Comparison of ENCODE assay signal across 17 cellular contexts in genomic region chr1:186574951-186575747, GRCh38.
DNase-seq lines count a peak whose midpoint lies in the region; ATAC-seq and TF ChIP-seq lines count a peak whose summit lies in the region.
"Had no signal": no experiment of that assay in that cellular context is flagged by ENCODE, and none has a peak within 500 bp of the region (broad histone marks: within the 10 kb centered on the region; RNA-seq: fewer than 3 reads in every experiment).

No MANE protein-coding gene starts in this region.

- H3K27ac Mint-ChIP-seq in activated T-helper 17 cell treated with anti-CD3 and anti-CD28 coated beads, Interleukin-2, amount 50 U/mL, for 72 hours: no peak overlapping the region
- H3K27ac Mint-ChIP-seq: type B pancreatic cell, WTC11 had no signal

- DNase-seq in HCEC 1CT (peak; percentile 34), fibroblast of villous mesenchyme (ENCODE audit: low read depth) (peak; percentile 80), left ventricle myocardium inferior (no peak)
- DNase-seq: activated naive CD4-positive, alpha-beta T cell treated with anti-CD3 and anti-CD28 coated beads, Interleukin-2, amount 50 U/mL, for 16 hours; DMS53; erythroblast; midbrain; NCI-H2081 treated with DMSO at 0.1 percent for 48 hours had no signal

- H3K4me1 ChIP-seq in ACC112 (ENCODE audit: control insufficient read depth, insufficient read depth, low read length, unreplicated experiment) (peaks cover 16% of the 10 kb centered on the region), left ventricle myocardium inferior (no peaks in the 10 kb centered on the region)
- H3K4me1 ChIP-seq: parathyroid adenoma had no signal

- H3K79me2 ChIP-seq in ACC112 (ENCODE audit: control insufficient read depth, insufficient read depth, low read length, unreplicated experiment): no peaks in the 10 kb centered on the region
- H3K79me2 ChIP-seq: parathyroid adenoma had no signal

- no peaks in the 10 kb centered on the region for H3K9me3 ChIP-seq in left ventricle myocardium inferior (replicated peaks)

- no peak overlapping the region for H3K4me3 ChIP-seq in ACC112 (ENCODE audit: low read depth, low read length)
- no peak overlapping the region for H3K4me3 ChIP-seq in fibroblast of villous mesenchyme (ENCODE audit: low read depth, low read length)
- H3K4me3 ChIP-seq in left ventricle myocardium inferior: no peak overlapping the region
- H3K4me3 ChIP-seq: GM12878 had no signal

- intact Hi-C loops in left ventricle myocardium inferior (cut with micrococcal nuclease): no loop called here

- H3K4me3 Mint-ChIP-seq in activated T-helper 17 cell treated with anti-CD3 and anti-CD28 coated beads, Interleukin-2, amount 50 U/mL, for 72 hours: no peak overlapping the region
- H3K4me3 Mint-ChIP-seq: type B pancreatic cell, WTC11 had no signal

- TF ChIP-seq CTCF in fibroblast of villous mesenchyme (IDR thresholded peaks at IDR 0.05; ENCODE audit: insufficient read depth, low read depth, low read length): no peak
- no peak for TF ChIP-seq CTCF in left ventricle myocardium inferior (IDR thresholded peaks at IDR 0.05; ENCODE audit: borderline replicate concordance)

- no peaks in the 10 kb centered on the region for H3K27me3 ChIP-seq in ACC112 (ENCODE audit: insufficient read depth, low read length)
- H3K27me3 ChIP-seq in left ventricle myocardium inferior (ENCODE audit: low read depth): no peaks in the 10 kb centered on the region

- ATAC-seq in SK-N-SH treated with all-trans-retinoic acid at 6 μM for 48 hours: peak; percentile 67
- ATAC-seq in activated T-helper 17 cell treated with anti-CD3 and anti-CD28 coated beads, Interleukin-2, amount 50 U/mL, for 72 hours (replicated peaks): no peak
- ATAC-seq in GM19035 (IDR thresholded peaks at IDR 0.05; ENCODE audit: unreplicated experiment): no peak
- ATAC-seq in HG03280 (IDR thresholded peaks at IDR 0.05; ENCODE audit: unreplicated experiment): no peak
- ATAC-seq: GM12878, WTC11 had no signal

- H3K27ac ChIP-seq in ACC112 (ENCODE audit: low read depth, low read length) (peak overlapping the region; percentile 53), left ventricle myocardium inferior (replicated peaks) (no peak overlapping the region)
- H3K27ac ChIP-seq: parathyroid adenoma had no signal

- H3K36me3 Mint-ChIP-seq in activated T-helper 17 cell treated with anti-CD3 and anti-CD28 coated beads, Interleukin-2, amount 50 U/mL, for 72 hours (ENCODE audit: low read depth): no peaks in the 10 kb centered on the region
- H3K36me3 Mint-ChIP-seq: type B pancreatic cell, WTC11 had no signal

- peaks cover 6% of the 10 kb centered on the region for H3K4me1 Mint-ChIP-seq in activated T-helper 17 cell treated with anti-CD3 and anti-CD28 coated beads, Interleukin-2, amount 50 U/mL, for 72 hours
- H3K4me1 Mint-ChIP-seq: WTC11 had no signal

- no peaks in the 10 kb centered on the region for H3K36me3 ChIP-seq in ACC112 (ENCODE audit: insufficient read depth, low read length)
- H3K36me3 ChIP-seq in left ventricle myocardium inferior: no peaks in the 10 kb centered on the region

- H3K27me3 Mint-ChIP-seq in activated T-helper 17 cell treated with anti-CD3 and anti-CD28 coated beads, Interleukin-2, amount 50 U/mL, for 72 hours: no peaks in the 10 kb centered on the region
- H3K27me3 Mint-ChIP-seq: type B pancreatic cell had no signal

- no peaks in the 10 kb centered on the region for H3K9me3 Mint-ChIP-seq in activated T-helper 17 cell treated with anti-CD3 and anti-CD28 coated beads, Interleukin-2, amount 50 U/mL, for 72 hours
- H3K9me3 Mint-ChIP-seq: type B pancreatic cell, WTC11 had no signal

- H2AFZ ChIP-seq in ACC112 (ENCODE audit: low read length, unreplicated experiment): peak overlapping the region; percentile 41
- H2AFZ ChIP-seq: parathyroid adenoma had no signal

TF ChIP-seq in SK-N-SH treated with all-trans-retinoic acid at 6 μM for 48 hours, 23 proteins besides CTCF, POLR2A, EP300 and RAD21:
- TF ChIP-seq ZFP3 (CRISPR knock-in tag; IDR thresholded peaks at IDR 0.05) (no peak), TOX (CRISPR knock-in tag; IDR thresholded peaks at IDR 0.05; ENCODE audit: borderline replicate concordance) (0 out of 2 replicates have a peak, but pooled peaks have one; percentile 19)
TF ChIP-seq in SK-N-SH treated with all-trans-retinoic acid at 6 μM for 48 hours: peak in this region for 1.
